In genomic region chr12:45966486-45966885, GRCh38 we compare ENCODE assay signal across 11 cellular contexts. TPM values are rescaled to one million over a fixed set of nuclear protein-coding genes. Genes with fewer than 3 reads are reported as not detected.
DNase-seq lines count a peak whose midpoint lies in the region; ATAC-seq and TF ChIP-seq lines count a peak whose summit lies in the region.
"Had no signal": no experiment of that assay in that cellular context is flagged by ENCODE, and none has a peak within 500 bp of the region (broad histone marks: within the 10 kb centered on the region; RNA-seq: fewer than 3 reads in every experiment).

No MANE protein-coding gene starts in this region.

- peaks cover 9% of the 10 kb centered on the region for H3K9me3 Mint-ChIP-seq in chondrocyte (ENCODE audit: low read depth)
- no peaks in the 10 kb centered on the region for H3K9me3 Mint-ChIP-seq in activated T-cell treated with anti-CD3 and anti-CD28 coated beads, Interleukin-2, amount 50 U/mL, for 4 hours
- H3K9me3 Mint-ChIP-seq in activated naive CD8-positive, alpha-beta T cell treated with anti-CD3 and anti-CD28 coated beads for 36 hours, result peaks cover 7% of the 10 kb centered on the region

- H3K4me1 Mint-ChIP-seq in chondrocyte (ENCODE audit: low read depth), result peaks cover 88% of the 10 kb centered on the region
- H3K4me1 Mint-ChIP-seq in activated T-cell treated with anti-CD3 and anti-CD28 coated beads, Interleukin-2, amount 50 U/mL, for 4 hours (ENCODE audit: low read depth), result peaks cover 60% of the 10 kb centered on the region
- peaks cover 35% of the 10 kb centered on the region for H3K4me1 Mint-ChIP-seq in activated naive CD8-positive, alpha-beta T cell treated with anti-CD3 and anti-CD28 coated beads for 36 hours

- peak; percentile 86 for ATAC-seq in Right ventricle myocardium superior (ENCODE audit: poor library complexity)
- peak; percentile 49 for ATAC-seq in left lobe of liver
- no peak for ATAC-seq in activated T-cell treated with anti-CD3 and anti-CD28 coated beads, Interleukin-2, amount 50 U/mL, for 4 hours
- ATAC-seq: WTC11 had no signal

- peaks cover 19% of the 10 kb centered on the region for H3K36me3 ChIP-seq in right atrium auricular region

- H3K27me3 ChIP-seq in right atrium auricular region, result no peaks in the 10 kb centered on the region
- H3K27me3 ChIP-seq: BLaER1, tibial nerve had no signal

- TF ChIP-seq CTCF in right atrium auricular region (IDR thresholded peaks at IDR 0.05), result no peak
- TF ChIP-seq CTCF in chondrocyte (IDR thresholded peaks at IDR 0.05), result no peak
- TF ChIP-seq CTCF in GM10266 (IDR thresholded peaks at IDR 0.05; ENCODE audit: control insufficient read depth, insufficient read depth, low read depth, missing control alignments), result no peak

- no peak overlapping the region for H3K4me3 ChIP-seq in right atrium auricular region
- H3K4me3 ChIP-seq: BLaER1, tibial nerve had no signal

- H3K27ac ChIP-seq in right atrium auricular region, result peak overlapping the region in 1 of 2 donors; percentile 51
- H3K27ac ChIP-seq: BLaER1 had no signal

- H3K36me3 Mint-ChIP-seq in chondrocyte (ENCODE audit: low read depth), result peaks cover 16% of the 10 kb centered on the region
- peaks cover 31% of the 10 kb centered on the region for H3K36me3 Mint-ChIP-seq in activated T-cell treated with anti-CD3 and anti-CD28 coated beads, Interleukin-2, amount 50 U/mL, for 4 hours (ENCODE audit: insufficient read depth)
- H3K36me3 Mint-ChIP-seq in activated naive CD8-positive, alpha-beta T cell treated with anti-CD3 and anti-CD28 coated beads for 36 hours, result peaks cover 50% of the 10 kb centered on the region
- H3K36me3 Mint-ChIP-seq: WTC11 had no signal

- no peaks in the 10 kb centered on the region for H3K27me3 Mint-ChIP-seq in chondrocyte (ENCODE audit: low read depth)
- H3K27me3 Mint-ChIP-seq in activated T-cell treated with anti-CD3 and anti-CD28 coated beads, Interleukin-2, amount 50 U/mL, for 4 hours (ENCODE audit: low read depth), result no peaks in the 10 kb centered on the region
- H3K27me3 Mint-ChIP-seq in activated naive CD8-positive, alpha-beta T cell treated with anti-CD3 and anti-CD28 coated beads for 36 hours, result no peaks in the 10 kb centered on the region

- H3K27ac Mint-ChIP-seq in chondrocyte (ENCODE audit: unreplicated experiment), result peak overlapping the region; percentile 87
- H3K27ac Mint-ChIP-seq in activated naive CD8-positive, alpha-beta T cell treated with anti-CD3 and anti-CD28 coated beads for 36 hours, result no peak overlapping the region
- H3K27ac Mint-ChIP-seq: WTC11 had no signal

- H3K9me3 ChIP-seq in right atrium auricular region, result no peaks in the 10 kb centered on the region

- peaks cover 0 to 62% of the 10 kb centered on the region in 2 donors for H3K4me1 ChIP-seq in right atrium auricular region
- H3K4me1 ChIP-seq: BLaER1 had no signal

- DNase-seq in Right ventricle myocardium superior, result no peak
- no peak for DNase-seq in right atrium auricular region (ENCODE audit: low spot score)
- DNase-seq in chondrocyte (ENCODE audit: low spot score), result no peak
- DNase-seq in left lobe of liver (ENCODE audit: low spot score), result no peak
- DNase-seq in activated T-cell treated with anti-CD3 and anti-CD28 coated beads, Interleukin-2, amount 50 U/mL, for 4 hours, result no peak
- DNase-seq in activated naive CD8-positive, alpha-beta T cell treated with anti-CD3 and anti-CD28 coated beads for 36 hours, result no peak
- DNase-seq in NCI-H187 treated with DMSO at 0.1 percent for 48 hours (lab: John Stamatoyannopoulos, UW), result no peak
- no peak for DNase-seq in GM10266 (ENCODE audit: extremely low spot score)

- intact Hi-C loops in Right ventricle myocardium superior (cut with DNase I), result no loop called here

- H3K4me3 Mint-ChIP-seq in chondrocyte (ENCODE audit: unreplicated experiment), result peak overlapping the region; percentile 11
- H3K4me3 Mint-ChIP-seq in activated T-cell treated with anti-CD3 and anti-CD28 coated beads, Interleukin-2, amount 50 U/mL, for 4 hours, result no peak overlapping the region
- H3K4me3 Mint-ChIP-seq in activated naive CD8-positive, alpha-beta T cell treated with anti-CD3 and anti-CD28 coated beads for 36 hours, result no peak overlapping the region
- H3K4me3 Mint-ChIP-seq: WTC11 had no signal

RNA-seq across cellular contexts. Expression of gene SCAF11, which starts 23.9 kb away (rescaled TPM):
- total RNA-seq in Right ventricle myocardium superior (75.3 TPM), right atrium auricular region (100 to 1,000 TPM; 114 TPM), chondrocyte (88.1 to 141 TPM (median 93.3 TPM) in 3 replicates), left lobe of liver (45.7 TPM)
- 10 to 100 TPM; 92.2 to 94.9 (median 93.7) TPM for total RNA-seq in activated T-cell treated with anti-CD3 and anti-CD28 coated beads, Interleukin-2, amount 50 U/mL, for 4 hours
- 100 to 1,000 TPM; 111 to 124 TPM for total RNA-seq in activated naive CD8-positive, alpha-beta T cell treated with anti-CD3 and anti-CD28 coated beads for 36 hours

Comparison
In these comparisons a context has a peak if more than half of its experiments do, and no peak if none do; other contexts are left out.
1. ATAC-seq: peak in Right ventricle myocardium superior (single experiment) and left lobe of liver (single experiment); none in activated T-cell treated with anti-CD3 and anti-CD28 coated beads, Interleukin-2, amount 50 U/mL, for 4 hours (0 of 2).